In genomic region chr1:234899041-234899787, GRCh38 we compare ENCODE assay signal across 11 cellular contexts.
DNase-seq lines count a peak whose midpoint lies in the region; ATAC-seq and TF ChIP-seq lines count a peak whose summit lies in the region.
"Had no signal": no experiment of that assay in that cellular context is flagged by ENCODE, and none has a peak within 500 bp of the region (broad histone marks: within the 10 kb centered on the region; RNA-seq: fewer than 3 reads in every experiment).

No MANE protein-coding gene starts in this region.

- no peak overlapping the region for H3K27ac ChIP-seq in MM.1S (ENCODE audit: low read length)
- H3K27ac ChIP-seq: ascending aorta had no signal

- ATAC-seq in esophagus mucosa = peak; percentile 72
- ATAC-seq in natural killer cell = peak; percentile 57 to 93 (median 89)
- no peak for ATAC-seq in omental fat pad (ENCODE audit: low FRiP score)
- no peak for ATAC-seq in HG03280 (IDR thresholded peaks at IDR 0.05; ENCODE audit: unreplicated experiment)

- no peaks in the 10 kb centered on the region for H3K9me2 ChIP-seq in MM.1S (replicated peaks; ENCODE audit: insufficient read depth, low read length)

- H3K4me2 ChIP-seq in MM.1S (ENCODE audit: low read depth, low read length) = no peak overlapping the region

- H3K4me3 Mint-ChIP-seq in natural killer cell = no peak overlapping the region
- no peak overlapping the region for H3K4me3 Mint-ChIP-seq in chondrocyte (ENCODE audit: unreplicated experiment)
- H3K4me3 Mint-ChIP-seq: naive B cell had no signal

- H3K9me3 ChIP-seq in MM.1S (replicated peaks; ENCODE audit: insufficient read depth, low read length) = no peaks in the 10 kb centered on the region
- H3K9me3 ChIP-seq: ascending aorta had no signal

- H3K79me2 ChIP-seq in MM.1S (ENCODE audit: low read length) = no peaks in the 10 kb centered on the region

- H3K27ac Mint-ChIP-seq in natural killer cell = no peak overlapping the region
- no peak overlapping the region for H3K27ac Mint-ChIP-seq in chondrocyte (ENCODE audit: unreplicated experiment)

- H3F3A ChIP-seq in MM.1S (ENCODE audit: insufficient read depth, low read length) = no peaks in the 10 kb centered on the region

- H4K20me1 ChIP-seq in MM.1S (ENCODE audit: insufficient read depth, low read length) = no peaks in the 10 kb centered on the region

- intact Hi-C loops in natural killer cell (cut with micrococcal nuclease) = no loop called here

- H3K4me1 ChIP-seq in MM.1S (ENCODE audit: low read length) = no peaks in the 10 kb centered on the region

- H3K9me3 Mint-ChIP-seq in natural killer cell = no peaks in the 10 kb centered on the region
- no peaks in the 10 kb centered on the region for H3K9me3 Mint-ChIP-seq in chondrocyte (ENCODE audit: low read depth)
- H3K9me3 Mint-ChIP-seq: naive B cell had no signal

- no peaks in the 10 kb centered on the region for H3K36me3 ChIP-seq in MM.1S (replicated peaks; ENCODE audit: insufficient read depth, low read length)
- H3K36me3 ChIP-seq: ascending aorta had no signal

- H3K4me1 Mint-ChIP-seq in natural killer cell (peaks cover 14 to 16% of the 10 kb centered on the region in 2 donors), chondrocyte (ENCODE audit: low read depth) (peaks cover 16% of the 10 kb centered on the region)
- H3K4me1 Mint-ChIP-seq: naive B cell had no signal

- no peaks in the 10 kb centered on the region for H3K27me3 ChIP-seq in MM.1S (replicated peaks; ENCODE audit: insufficient read depth, low read length)
- H3K27me3 ChIP-seq: ascending aorta had no signal

- no peak overlapping the region for H3K4me3 ChIP-seq in MM.1S (ENCODE audit: low read length)
- H3K4me3 ChIP-seq: ascending aorta had no signal

- H3K27me3 Mint-ChIP-seq in natural killer cell (ENCODE audit: low read depth in 2 of 2) = no peaks in the 10 kb centered on the region
- H3K27me3 Mint-ChIP-seq in chondrocyte (ENCODE audit: low read depth) = no peaks in the 10 kb centered on the region
- H3K27me3 Mint-ChIP-seq: naive B cell had no signal

- H3K9ac ChIP-seq in MM.1S (ENCODE audit: low read length) = no peak overlapping the region

- DNase-seq in ELF-1 (ENCODE audit: low read depth, low spot score) (peak; percentile 40), NCI-H345 (lab: John Stamatoyannopoulos, UW) (peak; percentile 93), natural killer cell (no peak), chondrocyte (ENCODE audit: low spot score) (no peak), omental fat pad (ENCODE audit: low spot score) (no peak), MM.1S (no peak)
- DNase-seq: naive B cell, T-helper 9 cell had no signal

- no peaks in the 10 kb centered on the region for H3K36me3 Mint-ChIP-seq in natural killer cell
- H3K36me3 Mint-ChIP-seq in chondrocyte (ENCODE audit: low read depth) = no peaks in the 10 kb centered on the region
- H3K36me3 Mint-ChIP-seq: naive B cell had no signal

- TF ChIP-seq CTCF in natural killer cell (IDR thresholded peaks at IDR 0.05) (no peak), chondrocyte (IDR thresholded peaks at IDR 0.05) (no peak), omental fat pad (IDR thresholded peaks at IDR 0.05) (no peak), MM.1S (IDR thresholded peaks at IDR 0.05; ENCODE audit: low read length) (no peak)

- H2AFZ ChIP-seq in MM.1S (ENCODE audit: low read length) = no peak overlapping the region

Comparison
In these comparisons a context has a peak if more than half of its experiments do, and no peak if none do; other contexts are left out.
1. DNase-seq: peak in ELF-1 (single experiment) and NCI-H345 (single experiment); none in natural killer cell (single experiment), chondrocyte (single experiment), omental fat pad (single experiment) and MM.1S (single experiment).
2. ATAC-seq: peak in esophagus mucosa (single experiment) and natural killer cell (3 of 3); none in omental fat pad (single experiment) and HG03280 (single experiment).